ENCODE assay signal across 22 cellular contexts in genomic region chr5:177064500-177065277, GRCh38.
"Had no signal": no experiment of that assay in that cellular context is flagged by ENCODE, and none has a peak within 500 bp of the region (broad histone marks: within the 10 kb centered on the region; RNA-seq: fewer than 3 reads in every experiment).

No MANE protein-coding gene starts in this region.

- H3K27ac Mint-ChIP-seq: endodermal cell; naive thymus-derived CD8-positive, alpha-beta T cell; stimulated activated effector memory CD8-positive, alpha-beta T cell treated with anti-CD3 and anti-CD28 coated beads, Interleukin-12 subunit alpha, Interleukin-12 subunit beta, amount 100 ng/mL, for 72 hours had no signal

- H3K36me3 ChIP-seq: ovary, uterus had no signal

- H3K4me1 Mint-ChIP-seq: endodermal cell; neural crest cell; stimulated activated effector memory CD8-positive, alpha-beta T cell treated with anti-CD3 and anti-CD28 coated beads, Interleukin-12 subunit alpha, Interleukin-12 subunit beta, amount 100 ng/mL, for 72 hours had no signal

- H3K9me3 ChIP-seq: esophagus muscularis mucosa, gastrocnemius medialis, mucosa of descending colon, ovary, suprapubic skin, thyroid gland, upper lobe of left lung, uterus had no signal

- H3K9me3 Mint-ChIP-seq: endodermal cell; naive thymus-derived CD8-positive, alpha-beta T cell; neural crest cell; stimulated activated effector memory CD8-positive, alpha-beta T cell treated with anti-CD3 and anti-CD28 coated beads, Interleukin-12 subunit alpha, Interleukin-12 subunit beta, amount 100 ng/mL, for 72 hours had no signal

- H3K27me3 ChIP-seq: esophagus muscularis mucosa, gastrocnemius medialis, ovary, suprapubic skin, thyroid gland, upper lobe of left lung, uterus had no signal

- H3K4me3 Mint-ChIP-seq: endodermal cell; naive thymus-derived CD8-positive, alpha-beta T cell; neural crest cell; stimulated activated effector memory CD8-positive, alpha-beta T cell treated with anti-CD3 and anti-CD28 coated beads, Interleukin-12 subunit alpha, Interleukin-12 subunit beta, amount 100 ng/mL, for 72 hours had no signal

- H3K27ac ChIP-seq: esophagus muscularis mucosa, gastrocnemius medialis, ovary, suprapubic skin, thyroid gland, upper lobe of left lung, uterus had no signal

- H3K4me3 ChIP-seq: esophagus muscularis mucosa, gastrocnemius medialis, lung, mucosa of descending colon, ovary, smooth muscle cell, suprapubic skin, thyroid gland, upper lobe of left lung, uterus had no signal

- H3K27me3 Mint-ChIP-seq: naive thymus-derived CD8-positive, alpha-beta T cell had no signal

- H3K4me1 ChIP-seq: esophagus muscularis mucosa, gastrocnemius medialis, suprapubic skin, thyroid gland, upper lobe of left lung, uterus had no signal

- DNase-seq: effector CD4-positive, alpha-beta T cell; endodermal cell; gastrocnemius medialis; left colon; left ventricle myocardium superior; naive thymus-derived CD8-positive, alpha-beta T cell; ovary; right cardiac atrium; stimulated activated CD4-positive, alpha-beta T cell treated with anti-CD3 and anti-CD28 coated beads, Interleukin-4, amount 100 ng/mL, for 1 hour; stimulated activated CD8-positive, alpha-beta memory T cell treated with anti-CD3 and anti-CD28 coated beads, Interleukin-4, amount 100 ng/mL, for 48 hours; stimulated activated naive CD8-positive, alpha-beta T cell treated with anti-CD3 and anti-CD28 coated beads, Interleukin-15, Interleukin-2, amounts not matched to agents 100 U/mL and 50 U/mL, for 24 hours; thyroid gland; upper lobe of left lung; uterus had no signal

- FAIRE-seq: colon had no signal

- ATAC-seq: gastrocnemius medialis; left ventricle myocardium superior; naive thymus-derived CD8-positive, alpha-beta T cell; right cardiac atrium; stimulated activated effector memory CD8-positive, alpha-beta T cell treated with anti-CD3 and anti-CD28 coated beads, Interleukin-12 subunit alpha, Interleukin-12 subunit beta, amount 100 ng/mL, for 72 hours; stimulated activated naive CD8-positive, alpha-beta T cell treated with anti-CD3 and anti-CD28 coated beads, Interleukin-15, Interleukin-2, amounts not matched to agents 100 U/mL and 50 U/mL, for 24 hours had no signal
